Comparison of ENCODE assay signal across 1 cellular context in genomic region chr7:100874577-100875355, GRCh38.
A peak's percentile ranks its signal among the peaks of the same experiment; 100 is the strongest.
TF ChIP-seq lines count a peak whose summit lies in the region.

Gene SRRT, plus strand, starts transcription at chr7:100875103. Its CDS starts 488 bp downstream, at chr7:100875591.

TF ChIP-seq in K562, 482 proteins besides CTCF, POLR2A, EP300 and RAD21 (continued from another document and continues in another):
- TF ChIP-seq E2F8 (IDR thresholded peaks at IDR 0.05; ENCODE audit: low read depth, partially characterized antibody): peak; percentile 81
- no peak for TF ChIP-seq MTF1 (CRISPR knock-in tag; IDR thresholded peaks at IDR 0.05; ENCODE audit: borderline replicate concordance)
- peak; percentile 33; the same call in 1 of the 2 replicates for TF ChIP-seq BCOR (IDR thresholded peaks at IDR 0.05)
- no peak for TF ChIP-seq WHSC1 (IDR thresholded peaks at IDR 0.05; ENCODE audit: low read length)
- 0 out of 2 replicates have a peak, but pooled peaks have one; percentile 3 for TF ChIP-seq FOSL1 (tag; conservative IDR thresholded peaks at IDR 0.05)
- peak; percentile 29; the same call in 1 of the 2 replicates for TF ChIP-seq NR2C1 (IDR thresholded peaks at IDR 0.05)
- peak; percentile 60; the same call in 1 of the 2 replicates for TF ChIP-seq NR2C1 (tag; IDR thresholded peaks at IDR 0.05)
- no peak; the same call in 1 of the 2 replicates for TF ChIP-seq ZC3H4 (CRISPR knock-in tag; IDR thresholded peaks at IDR 0.05; ENCODE audit: borderline replicate concordance)
- no peak for TF ChIP-seq NFYB (IDR thresholded peaks at IDR 0.05; ENCODE audit: extremely low read depth, insufficient read length)
- TF ChIP-seq ELK1 (CRISPR knock-in tag; IDR thresholded peaks at IDR 0.05): no peak
- peak in 1 of 2 experiments; percentile 62; a peak in 1 of 4 replicates for TF ChIP-seq RCOR1 (IDR thresholded peaks at IDR 0.05; ENCODE audit: borderline replicate concordance in 1 of 2, low read depth in 2 of 2, low read length in 2 of 2)
- TF ChIP-seq CUX1 (CRISPR knock-in tag; IDR thresholded peaks at IDR 0.05): no peak
- no peak for TF ChIP-seq TAF15 (IDR thresholded peaks at IDR 0.05; ENCODE audit: low read depth, low read length)
- no peak for TF ChIP-seq SETDB1 (IDR thresholded peaks at IDR 0.05; ENCODE audit: low read length)
- no peak for TF ChIP-seq PRPF4 (IDR thresholded peaks at IDR 0.05; ENCODE audit: insufficient read depth, low read depth, low read length, poor library complexity, severe bottlenecking)
- TF ChIP-seq ZNF79 (CRISPR knock-in tag; IDR thresholded peaks at IDR 0.05; ENCODE audit: low read depth): no peak
- TF ChIP-seq ZNF174 (CRISPR knock-in tag; IDR thresholded peaks at IDR 0.05): 0 out of 2 replicates have a peak, but pooled peaks have one; percentile 52
- TF ChIP-seq ZBTB43 (CRISPR knock-in tag; IDR thresholded peaks at IDR 0.05): no peak; the same call in 1 of the 2 replicates
- TF ChIP-seq SMAD4 (CRISPR knock-in tag; conservative IDR thresholded peaks at IDR 0.05): peak; percentile 81
- no peak for TF ChIP-seq COPS2 (conservative IDR thresholded peaks at IDR 0.05)
- TF ChIP-seq ZNF12 (CRISPR knock-in tag; IDR thresholded peaks at IDR 0.05): peak; percentile 26; the same call in 1 of the 2 replicates
- TF ChIP-seq ZHX1 (conservative IDR thresholded peaks at IDR 0.05; ENCODE audit: low read length): 0 out of 2 replicates have a peak, but pooled peaks have one; percentile 46
- no peak for TF ChIP-seq ZNF146 (CRISPR knock-in tag; IDR thresholded peaks at IDR 0.05; ENCODE audit: unreplicated experiment)
- no peak for TF ChIP-seq ZNF785 (CRISPR knock-in tag; IDR thresholded peaks at IDR 0.05)
- no peak for TF ChIP-seq BRCA1 (IDR thresholded peaks at IDR 0.05)
- no peak for TF ChIP-seq BRCA1 (CRISPR knock-in tag; IDR thresholded peaks at IDR 0.05)
- TF ChIP-seq TFE3 (CRISPR knock-in tag; IDR thresholded peaks at IDR 0.05): no peak
- no peak for TF ChIP-seq NFATC3 (IDR thresholded peaks at IDR 0.05)
- TF ChIP-seq NR2F6 (CRISPR knock-in tag; IDR thresholded peaks at IDR 0.05): peak; percentile 92
- no peak for TF ChIP-seq SAFB (IDR thresholded peaks at IDR 0.05; ENCODE audit: borderline replicate concordance, low read depth, low read length)
- peak; percentile 96 for TF ChIP-seq ZZZ3 (IDR thresholded peaks at IDR 0.05)
- peak; percentile 98 for TF ChIP-seq NRF1 (conservative IDR thresholded peaks at IDR 0.05 in 1 of 2, IDR thresholded peaks at IDR 0.05 in 1 of 2)
- peak in 1 of 2 experiments; percentile 94; a peak in 1 of 3 replicates for TF ChIP-seq CBX3 (IDR thresholded peaks at IDR 0.05; ENCODE audit: borderline replicate concordance in 1 of 2, low read length in 2 of 2)
- no peak for TF ChIP-seq PCBP2 (IDR thresholded peaks at IDR 0.05; ENCODE audit: low read depth, low read length, poor library complexity, severe bottlenecking)
- TF ChIP-seq CC2D1A (IDR thresholded peaks at IDR 0.05): peak; percentile 89
- TF ChIP-seq AFF1 (IDR thresholded peaks at IDR 0.05; ENCODE audit: low read depth in 1 of 2, partially characterized antibody in 2 of 2): peak; percentile 55 to 87
- peak; percentile 81; the same call in 1 of the 2 replicates for TF ChIP-seq ELF4 (CRISPR knock-in tag; IDR thresholded peaks at IDR 0.05)
- TF ChIP-seq ETV6 (IDR thresholded peaks at IDR 0.05; ENCODE audit: borderline replicate concordance in 1 of 2, low read depth in 2 of 2, low read length in 1 of 2): no peak; a peak in 1 of 4 replicates
- no peak for TF ChIP-seq ETV6 (CRISPR knock-in tag; IDR thresholded peaks at IDR 0.05; ENCODE audit: borderline replicate concordance)
- no peak for TF ChIP-seq ZNF436 (CRISPR knock-in tag; IDR thresholded peaks at IDR 0.05)
- no peak for TF ChIP-seq ZSCAN29 (IDR thresholded peaks at IDR 0.05)
- peak; percentile 98 for TF ChIP-seq ZFX (CRISPR knock-in tag; IDR thresholded peaks at IDR 0.05)
- no peak for TF ChIP-seq CBX5 (IDR thresholded peaks at IDR 0.05; ENCODE audit: borderline replicate concordance, low read depth)
- TF ChIP-seq PML (IDR thresholded peaks at IDR 0.05; ENCODE audit: low read length): peak; percentile 93
- TF ChIP-seq ZBTB8A (IDR thresholded peaks at IDR 0.05; ENCODE audit: partially characterized antibody): no peak
- no peak for TF ChIP-seq ZNF507 (tag; conservative IDR thresholded peaks at IDR 0.05)
- TF ChIP-seq SIN3A (IDR thresholded peaks at IDR 0.05; ENCODE audit: borderline replicate concordance in 2 of 2, control insufficient read depth in 1 of 2, low read depth in 2 of 2, low read length in 2 of 2): peak in 1 of 2 experiments; percentile 75; a peak in 2 of 4 replicates
- no peak for TF ChIP-seq ZNF282 (CRISPR knock-in tag; IDR thresholded peaks at IDR 0.05)
- peak; percentile 90 for TF ChIP-seq RNF2 (IDR thresholded peaks at IDR 0.05)
- peak; percentile 72; the same call in 1 of the 2 replicates for TF ChIP-seq KLF1 (tag; IDR thresholded peaks at IDR 0.05)
- TF ChIP-seq POLR2B (IDR thresholded peaks at IDR 0.05; ENCODE audit: low read depth, partially characterized antibody): peak; percentile 98
